ENCODE assay signal across 1 cellular context in genomic region chr1:244864253-244865027, GRCh38.
TF ChIP-seq lines count a peak whose summit lies in the region.

Gene HNRNPU (minus strand): TSS chr1:244864543. CDS start chr1:244864307, 236 bp downstream.

TF ChIP-seq in HEK293, 187 proteins besides CTCF, POLR2A, EP300 and RAD21 (continued from another document):
- peak; percentile 52 for TF ChIP-seq ZBTB11 (tag by site-specific recombination; conservative IDR thresholded peaks at IDR 0.05; ENCODE audit: low read depth)
- TF ChIP-seq ZNF121 (tag by site-specific recombination; IDR thresholded peaks at IDR 0.05), result peak; percentile 6; the same call in 1 of the 2 replicates
- TF ChIP-seq ZNF677 (tag by site-specific recombination; IDR thresholded peaks at IDR 0.05), result no peak
